1 cellular context compared by ENCODE assay signal in the genomic region with DNA sequence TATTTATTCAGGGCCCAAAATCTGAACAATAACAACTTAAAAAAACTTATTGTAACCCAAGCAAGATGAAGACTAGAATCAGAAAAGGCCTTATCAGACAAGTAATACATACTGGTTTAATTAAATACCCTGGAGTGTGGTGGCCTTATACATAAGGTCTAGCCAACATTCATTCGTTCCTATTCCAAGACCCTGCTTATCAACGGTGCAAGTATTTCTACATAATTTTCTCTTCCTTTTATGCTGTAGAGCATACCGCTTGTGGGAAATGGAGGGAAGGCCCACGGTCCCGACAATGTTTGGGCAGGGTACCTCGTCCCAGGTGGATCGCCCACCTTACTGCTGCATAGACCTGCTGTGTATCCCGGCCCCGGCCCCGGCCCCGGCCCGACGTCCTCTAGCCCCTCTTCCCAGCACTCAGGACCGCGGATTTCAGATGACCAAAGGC.
TF ChIP-seq lines count a peak whose summit lies in the region.

No MANE protein-coding gene starts in this region.

TF ChIP-seq in HepG2, 621 proteins besides CTCF, POLR2A, EP300 and RAD21 (continued from another document):
- TF ChIP-seq, protein P1, sequence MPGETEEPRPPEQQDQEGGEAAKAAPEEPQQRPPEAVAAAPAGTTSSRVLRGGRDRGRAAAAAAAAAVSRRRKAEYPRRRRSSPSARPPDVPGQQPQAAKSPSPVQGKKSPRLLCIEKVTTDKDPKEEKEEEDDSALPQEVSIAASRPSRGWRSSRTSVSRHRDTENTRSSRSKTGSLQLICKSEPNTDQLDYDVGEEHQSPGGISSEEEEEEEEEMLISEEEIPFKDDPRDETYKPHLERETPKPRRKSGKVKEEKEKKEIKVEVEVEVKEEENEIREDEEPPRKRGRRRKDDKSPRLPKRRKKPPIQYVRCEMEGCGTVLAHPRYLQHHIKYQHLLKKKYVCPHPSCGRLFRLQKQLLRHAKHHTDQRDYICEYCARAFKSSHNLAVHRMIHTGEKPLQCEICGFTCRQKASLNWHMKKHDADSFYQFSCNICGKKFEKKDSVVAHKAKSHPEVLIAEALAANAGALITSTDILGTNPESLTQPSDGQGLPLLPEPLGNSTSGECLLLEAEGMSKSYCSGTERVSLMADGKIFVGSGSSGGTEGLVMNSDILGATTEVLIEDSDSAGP (CRISPR knock-in tag; IDR thresholded peaks at IDR 0.05; ENCODE audit: borderline replicate concordance) = no peak
- TF ChIP-seq, protein P2, sequence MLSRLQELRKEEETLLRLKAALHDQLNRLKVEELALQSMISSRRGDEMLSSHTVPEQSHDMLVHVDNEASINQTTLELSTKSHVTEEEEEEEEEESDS (CRISPR knock-in tag; IDR thresholded peaks at IDR 0.05; ENCODE audit: borderline replicate concordance) = no peak
- TF ChIP-seq, protein P3, sequence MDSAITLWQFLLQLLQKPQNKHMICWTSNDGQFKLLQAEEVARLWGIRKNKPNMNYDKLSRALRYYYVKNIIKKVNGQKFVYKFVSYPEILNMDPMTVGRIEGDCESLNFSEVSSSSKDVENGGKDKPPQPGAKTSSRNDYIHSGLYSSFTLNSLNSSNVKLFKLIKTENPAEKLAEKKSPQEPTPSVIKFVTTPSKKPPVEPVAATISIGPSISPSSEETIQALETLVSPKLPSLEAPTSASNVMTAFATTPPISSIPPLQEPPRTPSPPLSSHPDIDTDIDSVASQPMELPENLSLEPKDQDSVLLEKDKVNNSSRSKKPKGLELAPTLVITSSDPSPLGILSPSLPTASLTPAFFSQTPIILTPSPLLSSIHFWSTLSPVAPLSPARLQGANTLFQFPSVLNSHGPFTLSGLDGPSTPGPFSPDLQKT (CRISPR knock-in tag; IDR thresholded peaks at IDR 0.05; ENCODE audit: borderline replicate concordance) = no peak
- TF ChIP-seq GZF1 (CRISPR knock-in tag; IDR thresholded peaks at IDR 0.05) (0 out of 2 replicates have a peak, but pooled peaks have one; percentile 44), ZFY (CRISPR knock-in tag; IDR thresholded peaks at IDR 0.05) (no peak), AGO2 (optimal IDR thresholded peaks at IDR 0.05; ENCODE audit: low read depth, low read length) (no peak), KDM2A (CRISPR knock-in tag; IDR thresholded peaks at IDR 0.05; ENCODE audit: borderline replicate concordance, low read depth) (no peak), SYNCRIP (IDR thresholded peaks at IDR 0.05; ENCODE audit: insufficient read depth, low read depth, low read length) (no peak), ASH2L (IDR thresholded peaks at IDR 0.05; ENCODE audit: insufficient read length, low read depth, low read length) (no peak), IKZF4 (CRISPR knock-in tag; IDR thresholded peaks at IDR 0.05; ENCODE audit: borderline replicate concordance, low read depth, not compliant biosample characterization) (no peak), MTA3 (CRISPR knock-in tag; IDR thresholded peaks at IDR 0.05) (no peak), SPEN (CRISPR knock-in tag; IDR thresholded peaks at IDR 0.05; ENCODE audit: low read depth) (no peak), GATAD1 (CRISPR knock-in tag; IDR thresholded peaks at IDR 0.05) (no peak), SALL2 (CRISPR knock-in tag; IDR thresholded peaks at IDR 0.05) (no peak), SMC3 (IDR thresholded peaks at IDR 0.05; ENCODE audit: low read length) (no peak), ZFAT (CRISPR knock-in tag; conservative IDR thresholded peaks at IDR 0.05) (no peak), CBX2 (IDR thresholded peaks at IDR 0.05; ENCODE audit: low read depth, low read length) (no peak), CBX2 (CRISPR knock-in tag; IDR thresholded peaks at IDR 0.05; ENCODE audit: low read depth) (no peak), ZNF549 (CRISPR knock-in tag; IDR thresholded peaks at IDR 0.05) (no peak), HMGA1 (CRISPR knock-in tag; conservative IDR thresholded peaks at IDR 0.05) (no peak), ZNF501 (CRISPR knock-in tag; IDR thresholded peaks at IDR 0.05) (no peak), ZNF83 (CRISPR knock-in tag; IDR thresholded peaks at IDR 0.05; ENCODE audit: borderline replicate concordance) (no peak), ZNF788 (CRISPR knock-in tag; IDR thresholded peaks at IDR 0.05; ENCODE audit: borderline replicate concordance) (no peak), PLRG1 (conservative IDR thresholded peaks at IDR 0.05) (no peak), GFI1 (CRISPR knock-in tag; IDR thresholded peaks at IDR 0.05; ENCODE audit: borderline replicate concordance) (no peak), TOE1 (CRISPR knock-in tag; IDR thresholded peaks at IDR 0.05) (no peak), ETV5 (CRISPR knock-in tag; IDR thresholded peaks at IDR 0.05; ENCODE audit: borderline replicate concordance) (no peak), GATAD2A (CRISPR knock-in tag; IDR thresholded peaks at IDR 0.05) (no peak), FOXO1 (CRISPR knock-in tag; IDR thresholded peaks at IDR 0.05) (no peak), POGZ (CRISPR knock-in tag; IDR thresholded peaks at IDR 0.05) (no peak), CENPX (CRISPR knock-in tag; IDR thresholded peaks at IDR 0.05) (no peak), ZNF720 (CRISPR knock-in tag; IDR thresholded peaks at IDR 0.05) (no peak), REPIN1 (CRISPR knock-in tag; IDR thresholded peaks at IDR 0.05; ENCODE audit: borderline replicate concordance, low read depth) (no peak), HNF4A (CRISPR knock-in tag; IDR thresholded peaks at IDR 0.05) (no peak; the same call in 1 of the 2 replicates), U2AF1 (optimal IDR thresholded peaks at IDR 0.05; ENCODE audit: low read depth, low read length) (no peak), BORCS8-MEF2B (CRISPR knock-in tag; IDR thresholded peaks at IDR 0.05) (no peak), ZNF629 (CRISPR knock-in tag; conservative IDR thresholded peaks at IDR 0.05) (no peak), CEBPG (CRISPR knock-in tag; IDR thresholded peaks at IDR 0.05) (no peak), ZNF251 (CRISPR knock-in tag; IDR thresholded peaks at IDR 0.05) (no peak), MBD4 (IDR thresholded peaks at IDR 0.05; ENCODE audit: borderline replicate concordance, low read length) (no peak), ZNF124 (CRISPR knock-in tag; IDR thresholded peaks at IDR 0.05) (no peak), PHF21A (CRISPR knock-in tag; IDR thresholded peaks at IDR 0.05) (no peak), FLYWCH1 (CRISPR knock-in tag; IDR thresholded peaks at IDR 0.05) (no peak), PAWR (CRISPR knock-in tag; IDR thresholded peaks at IDR 0.05; ENCODE audit: borderline replicate concordance) (no peak)
- TF ChIP-seq, protein P4, sequence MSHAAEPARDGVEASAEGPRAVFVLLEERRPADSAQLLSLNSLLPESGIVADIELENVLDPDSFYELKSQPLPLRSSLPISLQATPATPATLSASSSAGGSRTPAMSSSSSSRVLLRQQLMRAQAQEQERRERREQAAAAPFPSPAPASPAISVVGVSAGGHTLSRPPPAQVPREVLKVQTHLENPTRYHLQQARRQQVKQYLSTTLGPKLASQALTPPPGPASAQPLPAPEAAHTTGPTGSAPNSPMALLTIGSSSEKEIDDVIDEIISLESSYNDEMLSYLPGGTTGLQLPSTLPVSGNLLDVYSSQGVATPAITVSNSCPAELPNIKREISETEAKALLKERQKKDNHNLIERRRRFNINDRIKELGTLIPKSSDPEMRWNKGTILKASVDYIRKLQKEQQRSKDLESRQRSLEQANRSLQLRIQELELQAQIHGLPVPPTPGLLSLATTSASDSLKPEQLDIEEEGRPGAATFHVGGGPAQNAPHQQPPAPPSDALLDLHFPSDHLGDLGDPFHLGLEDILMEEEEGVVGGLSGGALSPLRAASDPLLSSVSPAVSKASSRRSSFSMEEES (CRISPR knock-in tag; IDR thresholded peaks at IDR 0.05) = no peak; the same call in 1 of the 2 replicates
- TF ChIP-seq, protein P5, sequence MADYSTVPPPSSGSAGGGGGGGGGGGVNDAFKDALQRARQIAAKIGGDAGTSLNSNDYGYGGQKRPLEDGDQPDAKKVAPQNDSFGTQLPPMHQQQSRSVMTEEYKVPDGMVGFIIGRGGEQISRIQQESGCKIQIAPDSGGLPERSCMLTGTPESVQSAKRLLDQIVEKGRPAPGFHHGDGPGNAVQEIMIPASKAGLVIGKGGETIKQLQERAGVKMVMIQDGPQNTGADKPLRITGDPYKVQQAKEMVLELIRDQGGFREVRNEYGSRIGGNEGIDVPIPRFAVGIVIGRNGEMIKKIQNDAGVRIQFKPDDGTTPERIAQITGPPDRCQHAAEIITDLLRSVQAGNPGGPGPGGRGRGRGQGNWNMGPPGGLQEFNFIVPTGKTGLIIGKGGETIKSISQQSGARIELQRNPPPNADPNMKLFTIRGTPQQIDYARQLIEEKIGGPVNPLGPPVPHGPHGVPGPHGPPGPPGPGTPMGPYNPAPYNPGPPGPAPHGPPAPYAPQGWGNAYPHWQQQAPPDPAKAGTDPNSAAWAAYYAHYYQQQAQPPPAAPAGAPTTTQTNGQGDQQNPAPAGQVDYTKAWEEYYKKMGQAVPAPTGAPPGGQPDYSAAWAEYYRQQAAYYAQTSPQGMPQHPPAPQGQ (CRISPR knock-in tag; IDR thresholded peaks at IDR 0.05; ENCODE audit: borderline replicate concordance) = no peak
- TF ChIP-seq, protein P6, sequence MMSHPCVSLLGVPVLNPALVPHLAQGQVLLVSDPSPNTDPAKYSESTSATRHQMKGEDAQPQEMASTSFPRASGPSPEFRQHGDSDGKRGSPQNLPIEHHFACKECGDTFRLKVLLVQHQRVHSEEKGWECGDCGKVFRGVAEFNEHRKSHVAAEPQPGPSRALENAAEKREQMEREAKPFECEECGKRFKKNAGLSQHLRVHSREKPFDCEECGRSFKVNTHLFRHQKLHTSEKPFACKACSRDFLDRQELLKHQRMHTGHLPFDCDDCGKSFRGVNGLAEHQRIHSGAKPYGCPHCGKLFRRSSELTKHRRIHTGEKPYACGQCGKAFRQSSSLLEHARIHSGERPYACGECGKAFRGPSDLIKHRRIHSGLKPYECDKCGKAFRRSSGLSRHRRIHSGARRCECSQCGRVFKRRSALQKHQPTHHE (CRISPR knock-in tag; IDR thresholded peaks at IDR 0.05; ENCODE audit: borderline replicate concordance) = no peak
- TF ChIP-seq, protein P7, sequence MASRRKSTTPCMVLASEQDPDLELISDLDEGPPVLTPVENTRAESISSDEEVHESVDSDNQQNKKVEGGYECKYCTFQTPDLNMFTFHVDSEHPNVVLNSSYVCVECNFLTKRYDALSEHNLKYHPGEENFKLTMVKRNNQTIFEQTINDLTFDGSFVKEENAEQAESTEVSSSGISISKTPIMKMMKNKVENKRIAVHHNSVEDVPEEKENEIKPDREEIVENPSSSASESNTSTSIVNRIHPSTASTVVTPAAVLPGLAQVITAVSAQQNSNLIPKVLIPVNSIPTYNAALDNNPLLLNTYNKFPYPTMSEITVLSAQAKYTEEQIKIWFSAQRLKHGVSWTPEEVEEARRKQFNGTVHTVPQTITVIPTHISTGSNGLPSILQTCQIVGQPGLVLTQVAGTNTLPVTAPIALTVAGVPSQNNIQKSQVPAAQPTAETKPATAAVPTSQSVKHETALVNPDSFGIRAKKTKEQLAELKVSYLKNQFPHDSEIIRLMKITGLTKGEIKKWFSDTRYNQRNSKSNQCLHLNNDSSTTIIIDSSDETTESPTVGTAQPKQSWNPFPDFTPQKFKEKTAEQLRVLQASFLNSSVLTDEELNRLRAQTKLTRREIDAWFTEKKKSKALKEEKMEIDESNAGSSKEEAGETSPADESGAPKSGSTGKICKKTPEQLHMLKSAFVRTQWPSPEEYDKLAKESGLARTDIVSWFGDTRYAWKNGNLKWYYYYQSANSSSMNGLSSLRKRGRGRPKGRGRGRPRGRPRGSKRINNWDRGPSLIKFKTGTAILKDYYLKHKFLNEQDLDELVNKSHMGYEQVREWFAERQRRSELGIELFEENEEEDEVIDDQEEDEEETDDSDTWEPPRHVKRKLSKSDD (CRISPR knock-in tag; IDR thresholded peaks at IDR 0.05; ENCODE audit: low read depth) = no peak
- TF ChIP-seq, protein P8, sequence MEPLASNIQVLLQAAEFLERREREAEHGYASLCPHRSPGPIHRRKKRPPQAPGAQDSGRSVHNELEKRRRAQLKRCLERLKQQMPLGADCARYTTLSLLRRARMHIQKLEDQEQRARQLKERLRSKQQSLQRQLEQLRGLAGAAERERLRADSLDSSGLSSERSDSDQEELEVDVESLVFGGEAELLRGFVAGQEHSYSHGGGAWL (CRISPR knock-in tag; IDR thresholded peaks at IDR 0.05) = no peak
- TF ChIP-seq, protein P9, sequence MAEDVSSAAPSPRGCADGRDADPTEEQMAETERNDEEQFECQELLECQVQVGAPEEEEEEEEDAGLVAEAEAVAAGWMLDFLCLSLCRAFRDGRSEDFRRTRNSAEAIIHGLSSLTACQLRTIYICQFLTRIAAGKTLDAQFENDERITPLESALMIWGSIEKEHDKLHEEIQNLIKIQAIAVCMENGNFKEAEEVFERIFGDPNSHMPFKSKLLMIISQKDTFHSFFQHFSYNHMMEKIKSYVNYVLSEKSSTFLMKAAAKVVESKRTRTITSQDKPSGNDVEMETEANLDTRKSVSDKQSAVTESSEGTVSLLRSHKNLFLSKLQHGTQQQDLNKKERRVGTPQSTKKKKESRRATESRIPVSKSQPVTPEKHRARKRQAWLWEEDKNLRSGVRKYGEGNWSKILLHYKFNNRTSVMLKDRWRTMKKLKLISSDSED (CRISPR knock-in tag; IDR thresholded peaks at IDR 0.05) = no peak
